ENCODE assay signal across 15 cellular contexts in genomic region chr7:88224596-88225275, GRCh38. TPM values are rescaled to one million over a fixed set of nuclear protein-coding genes. Genes with fewer than 3 reads are reported as not detected.
DNase-seq lines count a peak whose midpoint lies in the region; ATAC-seq, FAIRE-seq and TF ChIP-seq lines count a peak whose summit lies in the region.
"Had no signal": no experiment of that assay in that cellular context is flagged by ENCODE, and none has a peak within 500 bp of the region (broad histone marks: within the 10 kb centered on the region; RNA-seq: fewer than 3 reads in every experiment).

No MANE protein-coding gene starts in this region.

- peak; percentile 13 for DNase-seq in Calu3
- DNase-seq in MV-4-11 (lab: John Stamatoyannopoulos, UW) = peak; percentile 86
- no peak for DNase-seq in breast epithelium (ENCODE audit: low spot score in 2 of 2)
- DNase-seq in kidney tubule cell (ENCODE audit: low spot score) = peak; percentile 72
- no peak for DNase-seq in frontal cortex (ENCODE audit: low spot score in 2 of 2)
- DNase-seq in stimulated activated CD4-positive, alpha-beta T cell treated with anti-CD3 and anti-CD28 coated beads, Interleukin-12 subunit alpha, Interleukin-12 subunit beta, amount 100 ng/mL, for 4 hours = no peak
- DNase-seq in activated naive CD4-positive, alpha-beta T cell treated with anti-CD3 and anti-CD28 coated beads, Interleukin-2, amount 10 ng/mL, durations not matched to agents 7 days and 5 days = no peak
- DNase-seq: activated CD4-positive, alpha-beta T cell treated with anti-CD3 and anti-CD28 coated beads, Interleukin-2, amount 10 ng/mL, durations not matched to agents 24 days and 14 days; activated gamma-delta T cell treated with Interleukin-2 at 50 U/mL for 16 hours; Caco-2; heart left ventricle; NCI-H1048; NCI-H510A treated with DMSO at 0.1 percent for 48 hours; occipital lobe had no signal

- no TSS peak for BruUV-seq in Calu3 (replicated peaks; lab: Mats Ljungman, UMichigan)

- no peaks in the 10 kb centered on the region for H3K36me3 ChIP-seq in breast epithelium
- H3K36me3 ChIP-seq: heart left ventricle had no signal

- peaks cover 15% of the 10 kb centered on the region for H3K36me3 Mint-ChIP-seq in Calu3 (ENCODE audit: insufficient read depth, unreplicated experiment)
- no peaks in the 10 kb centered on the region for H3K36me3 Mint-ChIP-seq in activated naive CD4-positive, alpha-beta T cell treated with anti-CD3 and anti-CD28 coated beads, Interleukin-2, amount 10 ng/mL, durations not matched to agents 7 days and 5 days

- H3K4me1 ChIP-seq in breast epithelium = no peaks in the 10 kb centered on the region

- ATAC-seq in HG03039 (IDR thresholded peaks at IDR 0.05; ENCODE audit: unreplicated experiment) = no peak
- ATAC-seq: heart left ventricle had no signal

- peak overlapping the region; percentile 22 to 38 for H3K27ac ChIP-seq in breast epithelium
- H3K27ac ChIP-seq: heart left ventricle had no signal

- CTCF ChIA-PET in Calu3 (lab: Charles Lee) = interaction anchor here (1.1 to 1.4 kb wide), 2 partner anchors 17 to 19 kb away, joined by 3 to 9 read pairs; no protein-coding TSS in a partner anchor
- CTCF ChIA-PET in activated naive CD4-positive, alpha-beta T cell treated with anti-CD3 and anti-CD28 coated beads, Interleukin-2, amount 10 ng/mL, durations not matched to agents 7 days and 5 days (lab: Charles Lee) = no interaction called here

- no peaks in the 10 kb centered on the region for H3K9me3 Mint-ChIP-seq in Calu3 (ENCODE audit: low read depth, unreplicated experiment)
- H3K9me3 Mint-ChIP-seq in activated naive CD4-positive, alpha-beta T cell treated with anti-CD3 and anti-CD28 coated beads, Interleukin-2, amount 10 ng/mL, durations not matched to agents 7 days and 5 days = no peaks in the 10 kb centered on the region

- H3K4me3 Mint-ChIP-seq in Calu3 (ENCODE audit: low read depth, unreplicated experiment) = no peak overlapping the region
- H3K4me3 Mint-ChIP-seq in activated naive CD4-positive, alpha-beta T cell treated with anti-CD3 and anti-CD28 coated beads, Interleukin-2, amount 10 ng/mL, durations not matched to agents 7 days and 5 days = no peak overlapping the region
- H3K4me3 Mint-ChIP-seq: activated CD4-positive, alpha-beta T cell treated with anti-CD3 and anti-CD28 coated beads, Interleukin-2, amount 10 ng/mL, durations not matched to agents 24 days and 14 days had no signal

- H3K4me3 ChIP-seq in breast epithelium = no peak overlapping the region
- H3K4me3 ChIP-seq: heart left ventricle had no signal

- intact Hi-C loops in Calu3 (cut with micrococcal nuclease; ENCODE audit: unreplicated experiment) = no loop called here
- intact Hi-C loops in breast epithelium (cut with DNase I; ENCODE audit: low total_unique reads) = no loop called here

- peak overlapping the region; percentile 64 for H3K27ac Mint-ChIP-seq in Calu3 (ENCODE audit: unreplicated experiment)
- no peak overlapping the region for H3K27ac Mint-ChIP-seq in activated naive CD4-positive, alpha-beta T cell treated with anti-CD3 and anti-CD28 coated beads, Interleukin-2, amount 10 ng/mL, durations not matched to agents 7 days and 5 days
- H3K27ac Mint-ChIP-seq: activated CD4-positive, alpha-beta T cell treated with anti-CD3 and anti-CD28 coated beads, Interleukin-2, amount 10 ng/mL, durations not matched to agents 24 days and 14 days had no signal

- TF ChIP-seq CTCF in Calu3 (IDR thresholded peaks at IDR 0.05; ENCODE audit: unreplicated experiment) (no peak), breast epithelium (IDR thresholded peaks at IDR 0.05) (no peak)

- FAIRE-seq in frontal cortex (lab: Jason Lieb, UNC) = no peak

- H3K4me1 Mint-ChIP-seq in Calu3 (ENCODE audit: low read depth, unreplicated experiment) = peaks cover 15% of the 10 kb centered on the region
- H3K4me1 Mint-ChIP-seq in activated naive CD4-positive, alpha-beta T cell treated with anti-CD3 and anti-CD28 coated beads, Interleukin-2, amount 10 ng/mL, durations not matched to agents 7 days and 5 days = peaks cover 11% of the 10 kb centered on the region

- no peaks in the 10 kb centered on the region for H3K9me3 ChIP-seq in breast epithelium

- no peaks in the 10 kb centered on the region for H3K27me3 ChIP-seq in breast epithelium
- H3K27me3 ChIP-seq: heart left ventricle had no signal

- no peak for TF ChIP-seq POLR2A in breast epithelium (IDR thresholded peaks at IDR 0.05)

- no peaks in the 10 kb centered on the region for H3K27me3 Mint-ChIP-seq in Calu3 (ENCODE audit: unreplicated experiment)
- peaks cover 7% of the 10 kb centered on the region for H3K27me3 Mint-ChIP-seq in activated naive CD4-positive, alpha-beta T cell treated with anti-CD3 and anti-CD28 coated beads, Interleukin-2, amount 10 ng/mL, durations not matched to agents 7 days and 5 days

RNA-seq across cellular contexts. Expression of gene SRI, which starts 4.9 kb away (rescaled TPM):
- total RNA-seq in Calu3 (2022) (148 and 173 TPM in 2 replicates), breast epithelium (100 to 1,000 TPM in 1 of 3 donors, 10 to 100 TPM in 2; 69.1 to 115 (median 90.9) TPM), frontal cortex (87.6 TPM)

Comparison
In these comparisons a context has a peak if more than half of its experiments do, and no peak if none do; other contexts are left out.
1. DNase-seq: peak in Calu3 (single experiment), MV-4-11 (single experiment) and kidney tubule cell (single experiment); none in breast epithelium (0 of 2), frontal cortex (0 of 2), stimulated activated CD4-positive, alpha-beta T cell treated with anti-CD3 and anti-CD28 coated beads, Interleukin-12 subunit alpha, Interleukin-12 subunit beta, amount 100 ng/mL, for 4 hours (single experiment) and activated naive CD4-positive, alpha-beta T cell treated with anti-CD3 and anti-CD28 coated beads, Interleukin-2, amount 10 ng/mL, durations not matched to agents 7 days and 5 days (single experiment).